Comparison of ENCODE assay signal across 1 cellular context in genomic region chrX:39927380-39927779, GRCh38.
TF ChIP-seq lines count a peak whose summit lies in the region.

No MANE protein-coding gene starts in this region.

TF ChIP-seq in HEK293, 187 proteins besides CTCF, POLR2A, EP300 and RAD21 (continued from another document):
- TF ChIP-seq TSHZ1 (tag by site-specific recombination; IDR thresholded peaks at IDR 0.05; ENCODE audit: borderline replicate concordance) = no peak
